8 cellular contexts compared by ENCODE assay signal in genomic region chr14:23294734-23295561, GRCh38.
DNase-seq lines count a peak whose midpoint lies in the region; ATAC-seq, FAIRE-seq and TF ChIP-seq lines count a peak whose summit lies in the region.

No MANE protein-coding gene starts in this region.

- peak; percentile 96 for TF ChIP-seq CTCF in fibroblast of mammary gland (conservative IDR thresholded peaks at IDR 0.05; ENCODE audit: control insufficient read depth, insufficient read depth, low read depth, low read length)

- no peak overlapping the region for H3K4me3 ChIP-seq in fibroblast of mammary gland (ENCODE audit: control insufficient read depth, low read depth, low read length)

- FAIRE-seq in RCC 7860 (lab: Jason Lieb, UNC), result no peak

- DNase-seq in DMS53 (lab: John Stamatoyannopoulos, UW), result peak; percentile 82
- peak in 47 of 76 experiments; percentile 4 to 59 (median 33) for DNase-seq in HUDEP-2 (lab: John Stamatoyannopoulos, UW; ENCODE audit: unreplicated experiment in 76 of 76)
- DNase-seq in RCC 7860 (ENCODE audit: low spot score), result peak; percentile 5
- peak; percentile 20 for DNase-seq in activated T-helper 1 cell treated with Interleukin-2 at 50 U/mL for 16 hours (ENCODE audit: low read depth)
- peak; percentile 69 for DNase-seq in fibroblast of mammary gland (ENCODE audit: low read depth)
- peak in 34 of 56 donors; percentile 6 to 60 (median 26) for DNase-seq in nucleus accumbens (lab: John Stamatoyannopoulos, UW)

- ATAC-seq in HG03139 (IDR thresholded peaks at IDR 0.05; ENCODE audit: unreplicated experiment) (no peak), HG03521 (IDR thresholded peaks at IDR 0.05; ENCODE audit: unreplicated experiment) (no peak)

Comparison
In these comparisons a context has a peak if more than half of its experiments do, and no peak if none do; other contexts are left out.
1. DNase-seq: peak in every context shown above with its lines; median percentile 82 in DMS53; 69 in fibroblast of mammary gland; 33 in HUDEP-2; 26 in nucleus accumbens; 20 in activated T-helper 1 cell treated with Interleukin-2 at 50 U/mL for 16 hours; 5 in RCC 7860.